Comparison of ENCODE assay signal across 8 cellular contexts in the genomic region with DNA sequence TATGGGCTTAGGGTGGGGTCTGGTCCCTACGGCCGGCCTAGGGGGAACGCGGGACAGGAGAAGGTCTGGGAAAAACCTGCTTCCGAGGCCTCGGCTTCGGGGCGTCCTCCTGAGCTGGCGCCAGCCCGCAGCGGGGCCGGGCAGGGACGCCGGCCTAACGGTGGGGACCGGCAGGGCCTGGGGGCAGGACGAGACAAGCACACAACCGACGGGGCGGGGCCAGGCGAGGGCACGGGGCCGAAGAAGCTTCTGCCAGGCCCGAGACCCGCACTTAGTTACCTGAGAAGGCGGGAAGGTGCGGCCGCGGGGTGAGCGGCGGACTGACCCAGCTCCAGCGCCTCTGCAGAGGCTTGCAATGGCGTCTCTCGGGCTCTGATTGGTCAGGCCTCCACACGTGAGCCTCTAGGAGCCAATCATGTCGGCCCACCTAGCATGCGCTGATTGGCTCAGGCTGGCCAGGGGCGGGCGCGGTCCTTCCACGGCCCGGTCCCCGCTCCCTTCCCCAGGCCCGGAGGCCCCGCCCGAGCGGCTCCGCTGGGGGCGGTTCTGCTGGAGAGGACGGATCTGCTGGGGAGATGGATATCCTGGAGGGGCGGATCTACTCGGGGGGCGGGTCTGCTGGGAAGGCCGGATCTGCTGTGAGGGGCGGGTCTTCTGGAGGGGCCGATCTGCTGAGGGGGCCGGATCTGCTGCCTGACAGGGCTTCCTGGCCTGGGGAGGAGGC. TPM values are rescaled to one million over a fixed set of nuclear protein-coding genes. Genes with fewer than 3 reads are reported as not detected.
DNase-seq lines count a peak whose midpoint lies in the region; ATAC-seq and TF ChIP-seq lines count a peak whose summit lies in the region.

No MANE protein-coding gene starts in this region.

- H3K9ac ChIP-seq in fibroblast of lung (ENCODE audit: insufficient read depth, low read length), result peak overlapping the region; percentile 99

- H3K4me1 Mint-ChIP-seq in activated T-helper 2 cell treated with anti-CD3 and anti-CD28 coated beads, Interferon-gamma antibody, Interleukin-2, Interleukin-4, amounts not matched to agents 10 μg/mL and 5 μg/mL and 100 μg/mL, durations not matched to agents 14 hours and 24 hours and 36 hours (ENCODE audit: low read depth), result peaks cover 40% of the 10 kb centered on the region
- H3K4me1 Mint-ChIP-seq in naive B cell, result peaks cover 38 to 67% (median 54%) of the 10 kb centered on the region in 3 donors
- H3K4me1 Mint-ChIP-seq in stimulated activated effector memory CD8-positive, alpha-beta T cell treated with anti-CD3 and anti-CD28 coated beads, Interleukin-12 subunit alpha, Interleukin-12 subunit beta, amount 100 ng/mL, for 72 hours, result peaks cover 50% of the 10 kb centered on the region

- no peak for TF ChIP-seq CTCF in LNCaP clone FGC (IDR thresholded peaks at IDR 0.05; ENCODE audit: control insufficient read depth, extremely low read depth, insufficient read depth)
- TF ChIP-seq CTCF in fibroblast of lung (conservative IDR thresholded peaks at IDR 0.05 in 1 of 2, IDR thresholded peaks at IDR 0.05 in 1 of 2; ENCODE audit: low read depth in 1 of 2, low read length in 2 of 2), result no peak

- peaks cover 7% of the 10 kb centered on the region for H3K4me1 ChIP-seq in fibroblast of lung (ENCODE audit: control insufficient read depth, extremely low read depth, insufficient read depth, low read length)

- peaks cover 14% of the 10 kb centered on the region for H3K27me3 Mint-ChIP-seq in activated T-helper 2 cell treated with anti-CD3 and anti-CD28 coated beads, Interferon-gamma antibody, Interleukin-2, Interleukin-4, amounts not matched to agents 10 μg/mL and 5 μg/mL and 100 μg/mL, durations not matched to agents 14 hours and 24 hours and 36 hours (ENCODE audit: low read depth)
- peaks cover 0 to 31% (median 23%) of the 10 kb centered on the region in 3 donors for H3K27me3 Mint-ChIP-seq in naive B cell

- peaks cover 41% of the 10 kb centered on the region for H3K36me3 Mint-ChIP-seq in activated T-helper 2 cell treated with anti-CD3 and anti-CD28 coated beads, Interferon-gamma antibody, Interleukin-2, Interleukin-4, amounts not matched to agents 10 μg/mL and 5 μg/mL and 100 μg/mL, durations not matched to agents 14 hours and 24 hours and 36 hours (ENCODE audit: low read depth)
- H3K36me3 Mint-ChIP-seq in naive B cell, result peaks cover 8 to 18% of the 10 kb centered on the region in 2 donors
- H3K36me3 Mint-ChIP-seq in stimulated activated effector memory CD8-positive, alpha-beta T cell treated with anti-CD3 and anti-CD28 coated beads, Interleukin-12 subunit alpha, Interleukin-12 subunit beta, amount 100 ng/mL, for 72 hours, result peaks cover 58% of the 10 kb centered on the region

- H3K9me3 ChIP-seq in fibroblast of lung (ENCODE audit: control insufficient read depth, insufficient read depth, low read depth, low read length), result no peaks in the 10 kb centered on the region

- peaks cover 4% of the 10 kb centered on the region for H3K27me3 ChIP-seq in fibroblast of lung (ENCODE audit: control insufficient read depth, insufficient read depth, low read length)

- H3K36me3 ChIP-seq in fibroblast of lung (ENCODE audit: control insufficient read depth, insufficient read depth, low read length), result peaks cover 11% of the 10 kb centered on the region

- H3K27ac Mint-ChIP-seq in activated T-helper 2 cell treated with anti-CD3 and anti-CD28 coated beads, Interferon-gamma antibody, Interleukin-2, Interleukin-4, amounts not matched to agents 10 μg/mL and 5 μg/mL and 100 μg/mL, durations not matched to agents 14 hours and 24 hours and 36 hours, result peak overlapping the region; percentile 85
- peak overlapping the region; percentile 92 to 99 (median 96) for H3K27ac Mint-ChIP-seq in naive B cell
- peak overlapping the region; percentile 96 for H3K27ac Mint-ChIP-seq in stimulated activated effector memory CD8-positive, alpha-beta T cell treated with anti-CD3 and anti-CD28 coated beads, Interleukin-12 subunit alpha, Interleukin-12 subunit beta, amount 100 ng/mL, for 72 hours

- peak overlapping the region; percentile 96 for H3K4me2 ChIP-seq in fibroblast of lung (ENCODE audit: extremely low read depth, insufficient read depth, low read length)

- peak overlapping the region; percentile 97 for H3K27ac ChIP-seq in fibroblast of lung (ENCODE audit: insufficient read depth, low read length)

- DNase-seq in EL (peak; percentile 99), H4 (ENCODE audit: low spot score) (peak; percentile 98), LNCaP clone FGC (ENCODE audit: low read depth) (peak; percentile 96), RPMI8226 (peak; percentile 96), fibroblast of lung (ENCODE audit: low read depth in 2 of 2) (peak; percentile 98 to 99), naive B cell (peak; percentile 96)
- peak; percentile 100 for DNase-seq in activated T-helper 2 cell treated with anti-CD3 and anti-CD28 coated beads, Interferon-gamma antibody, Interleukin-2, Interleukin-4, amounts not matched to agents 10 μg/mL and 5 μg/mL and 100 μg/mL, durations not matched to agents 14 hours and 24 hours and 36 hours (ENCODE audit: low spot score)
- peak; percentile 97 to 99 for DNase-seq in stimulated activated effector memory CD8-positive, alpha-beta T cell treated with anti-CD3 and anti-CD28 coated beads, Interleukin-12 subunit alpha, Interleukin-12 subunit beta, amount 100 ng/mL, for 72 hours (ENCODE audit: low spot score in 2 of 2)

- H3K4me3 Mint-ChIP-seq in activated T-helper 2 cell treated with anti-CD3 and anti-CD28 coated beads, Interferon-gamma antibody, Interleukin-2, Interleukin-4, amounts not matched to agents 10 μg/mL and 5 μg/mL and 100 μg/mL, durations not matched to agents 14 hours and 24 hours and 36 hours (ENCODE audit: low read depth), result peak overlapping the region; percentile 85
- H3K4me3 Mint-ChIP-seq in naive B cell, result peak overlapping the region; percentile 82 to 97 (median 96)
- H3K4me3 Mint-ChIP-seq in stimulated activated effector memory CD8-positive, alpha-beta T cell treated with anti-CD3 and anti-CD28 coated beads, Interleukin-12 subunit alpha, Interleukin-12 subunit beta, amount 100 ng/mL, for 72 hours, result peak overlapping the region; percentile 77

- no peaks in the 10 kb centered on the region for H3K9me3 Mint-ChIP-seq in activated T-helper 2 cell treated with anti-CD3 and anti-CD28 coated beads, Interferon-gamma antibody, Interleukin-2, Interleukin-4, amounts not matched to agents 10 μg/mL and 5 μg/mL and 100 μg/mL, durations not matched to agents 14 hours and 24 hours and 36 hours
- H3K9me3 Mint-ChIP-seq in naive B cell, result no peaks in the 10 kb centered on the region
- H3K9me3 Mint-ChIP-seq in stimulated activated effector memory CD8-positive, alpha-beta T cell treated with anti-CD3 and anti-CD28 coated beads, Interleukin-12 subunit alpha, Interleukin-12 subunit beta, amount 100 ng/mL, for 72 hours, result no peaks in the 10 kb centered on the region

- H3K4me3 ChIP-seq in LNCaP clone FGC (ENCODE audit: low read depth, low read length) (peak overlapping the region; percentile 98), fibroblast of lung (replicated peaks in 1 of 4; ENCODE audit: control extremely low read depth in 1 of 4, insufficient read depth in 1 of 4, low read depth in 3 of 4, low read length in 4 of 4) (peak overlapping the region; percentile 71 to 98 (median 87))

- intact Hi-C loops in activated T-helper 2 cell treated with anti-CD3 and anti-CD28 coated beads, Interferon-gamma antibody, Interleukin-2, Interleukin-4, amounts not matched to agents 10 μg/mL and 5 μg/mL and 100 μg/mL, durations not matched to agents 14 hours and 24 hours and 36 hours (cut with micrococcal nuclease), result loop anchor here (1.0 to 10.0 kb wide), 6 partner anchors 74 to 537 kb away; a partner anchor contains a TSS

- ATAC-seq in naive B cell (ENCODE audit: low read depth in 2 of 2), result peak; percentile 94 to 97
- ATAC-seq in stimulated activated effector memory CD8-positive, alpha-beta T cell treated with anti-CD3 and anti-CD28 coated beads, Interleukin-12 subunit alpha, Interleukin-12 subunit beta, amount 100 ng/mL, for 72 hours, result peak; percentile 96

- H3K79me2 ChIP-seq in fibroblast of lung (ENCODE audit: control insufficient read depth, insufficient read depth, low read length), result peaks cover 47% of the 10 kb centered on the region

- no peaks in the 10 kb centered on the region for H4K20me1 ChIP-seq in fibroblast of lung (ENCODE audit: control insufficient read depth, extremely low read depth, insufficient read depth, low read length)

- peak overlapping the region; percentile 79 for H2AFZ ChIP-seq in fibroblast of lung (ENCODE audit: low read length)

RNA-seq across cellular contexts. Expression of a gene that starts 44.3 kb away (rescaled TPM):
- total RNA-seq in H4 (2014; rRNA removed; shearing (Covaris generic)), result 0.17 TPM in 1 of 2 replicates, not detected in the other
- 0.64 and 0.74 TPM in 2 replicates for total RNA-seq in activated T-helper 2 cell treated with anti-CD3 and anti-CD28 coated beads, Interferon-gamma antibody, Interleukin-2, Interleukin-4, amounts not matched to agents 10 μg/mL and 5 μg/mL and 100 μg/mL, durations not matched to agents 14 hours and 24 hours and 36 hours
- 0.66 TPM in 1 of 2 replicates, not detected in the other for total RNA-seq in fibroblast of lung
- polyA plus RNA-seq in fibroblast of lung, result 0.03 and 0.09 TPM in 2 replicates
- polyA plus RNA-seq in fibroblast of lung (2012), result 0.14 and 0.24 TPM in 2 replicates
- polyA minus RNA-seq in fibroblast of lung (ENCODE audit: low replicate concordance), result not detected in 2 replicates
- polyA plus RNA-seq in naive B cell (ENCODE audit: low read depth in 6 of 6), result not detected

Comparison
In these comparisons a context has a peak if more than half of its experiments do, and no peak if none do; other contexts are left out.
1. Peak in every context shown above with its lines: DNase-seq, ATAC-seq, H3K4me3 ChIP-seq and H3K27ac ChIP-seq.